14 cellular contexts compared by ENCODE assay signal in genomic region chr5:93604119-93604963, GRCh38. TPM values are rescaled to one million over a fixed set of nuclear protein-coding genes. Genes with fewer than 3 reads are reported as not detected.
DNase-seq lines count a peak whose midpoint lies in the region; ATAC-seq, FAIRE-seq and TF ChIP-seq lines count a peak whose summit lies in the region.
"Had no signal": no experiment of that assay in that cellular context is flagged by ENCODE, and none has a peak within 500 bp of the region (broad histone marks: within the 10 kb centered on the region; RNA-seq: fewer than 3 reads in every experiment).

No MANE protein-coding gene starts in this region.

- no peaks in the 10 kb centered on the region for H3K36me3 ChIP-seq in kidney (ENCODE audit: control insufficient read depth in 1 of 2, insufficient read depth in 2 of 2, low read length in 2 of 2)
- no peaks in the 10 kb centered on the region for H3K36me3 ChIP-seq in stomach
- H3K36me3 ChIP-seq in uterus: no peaks in the 10 kb centered on the region

- no peak for ATAC-seq in HG03460 (IDR thresholded peaks at IDR 0.05; ENCODE audit: unreplicated experiment)

- TF ChIP-seq CTCF in astrocyte of the cerebellum (IDR thresholded peaks at IDR 0.05; ENCODE audit: low read depth, low read length, missing control alignments) (no peak), kidney (IDR thresholded peaks at IDR 0.05; ENCODE audit: borderline replicate concordance, extremely low read depth, insufficient read depth) (no peak), stomach (IDR thresholded peaks at IDR 0.05) (no peak), uterus (IDR thresholded peaks at IDR 0.05) (no peak)

- no peak for TF ChIP-seq EP300 in stomach (IDR thresholded peaks at IDR 0.05)

- DNase-seq in NCI-H748 (lab: John Stamatoyannopoulos, UW; ENCODE audit: unreplicated experiment) (peak; percentile 88), NCI-H748 treated with DMSO at 0.1 percent for 48 hours (lab: John Stamatoyannopoulos, UW) (no peak), astrocyte of the cerebellum (ENCODE audit: low read depth) (no peak), kidney (peak; percentile 83), stomach (no peak), uterus (no peak), NCI-H2196 (lab: John Stamatoyannopoulos, UW; ENCODE audit: unreplicated experiment) (no peak)
- DNase-seq: GOT3, naive B cell, NCI-H2029, SW 1271 had no signal

- H3K9ac ChIP-seq in kidney (ENCODE audit: low read length in 2 of 2): no peak overlapping the region

- intact Hi-C loops in kidney (cut with DNase I) (loop anchor here (10.0 kb wide), 1 partner anchor 200 kb away; no protein-coding TSS in a partner anchor), stomach (cut with DNase I; ENCODE audit: low total_unique reads) (no loop called here), uterus (cut with DNase I; ENCODE audit: low total_unique reads) (no loop called here)

- WGBS in stomach, 5 donors: 8 to 18% (median 11%) methylated on average over 35 to 54 of the region's 54 CpGs

- in situ Hi-C loops in astrocyte of the cerebellum (cut with HindIII; ENCODE audit: low sequenced_read_pairs): no loop called here

- peak overlapping the region; percentile 47 to 61 for H3K27ac ChIP-seq in kidney (ENCODE audit: low read depth in 2 of 2, low read length in 2 of 2)
- peak overlapping the region in 4 of 5 donors; percentile 28 to 74 (median 58) for H3K27ac ChIP-seq in stomach
- H3K27ac ChIP-seq in uterus: no peak overlapping the region
- H3K27ac ChIP-seq: C4-2B, epithelial cell of prostate had no signal

- no peak for FAIRE-seq in kidney (lab: Jason Lieb, UNC)

- H3K4me1 ChIP-seq in kidney (ENCODE audit: control insufficient read depth in 1 of 2, insufficient read depth in 1 of 2, low read depth in 1 of 2, low read length in 2 of 2) (peaks cover 0 to 3% of the 10 kb centered on the region in 2 donors), stomach (peaks cover 0 to 40% (median 20%) of the 10 kb centered on the region in 4 donors), uterus (peaks cover 0 to 4% of the 10 kb centered on the region in 2 donors)

- peak overlapping the region; percentile 35 for H3K4me3 ChIP-seq in astrocyte of the cerebellum (ENCODE audit: low read depth, low read length)
- peak overlapping the region in 1 of 2 donors; percentile 41 for H3K4me3 ChIP-seq in kidney (ENCODE audit: low read length in 2 of 2)
- peak overlapping the region; percentile 25 to 41 (median 34) for H3K4me3 ChIP-seq in stomach
- H3K4me3 ChIP-seq in uterus: peak overlapping the region in 1 of 2 donors; percentile 31

- H3K9me3 ChIP-seq in kidney (ENCODE audit: control insufficient read depth in 1 of 2, low read length in 2 of 2) (no peaks in the 10 kb centered on the region), stomach (no peaks in the 10 kb centered on the region), uterus (no peaks in the 10 kb centered on the region)

- no peak for TF ChIP-seq POLR2A in stomach (IDR thresholded peaks at IDR 0.05)
- TF ChIP-seq POLR2A in uterus (IDR thresholded peaks at IDR 0.05): no peak

- H3K27me3 ChIP-seq in stomach: peaks cover 5 to 100% (median 80%) of the 10 kb centered on the region in 3 donors
- H3K27me3 ChIP-seq in uterus: peaks cover under 1 to 18% of the 10 kb centered on the region in 2 donors

RNA-seq across cellular contexts. Expression of gene NR2F1, which starts 21.3 kb away (rescaled TPM):
- total RNA-seq in kidney (49.5 TPM), stomach (100 to 1,000 TPM in 1 of 5 donors, 10 to 100 TPM in 3, under 1 TPM in 1; 0.87 to 115 (median 20.4) TPM), uterus (10 to 100 TPM; 26.8 to 55.0 (median 40.6) TPM)
- polyA plus RNA-seq in kidney (ENCODE audit: insufficient read depth, low read depth, low replicate concordance) (22.8 TPM), stomach (10 to 100 TPM; 10.7 to 25.7 (median 24.3) TPM)

RNA-seq across cellular contexts. Expression of gene NR2F1-AS1, which starts 23.3 kb away (rescaled TPM):
- total RNA-seq in kidney (13.0 TPM), stomach (10 to 100 TPM in 4 of 5 donors, 1 to 10 TPM in 1; 4.3 to 40.8 (median 15.8) TPM), uterus (10 to 100 TPM in 3 of 4 donors, 1 to 10 TPM in 1; 4.4 to 46.1 (median 19.9) TPM)
- polyA plus RNA-seq in kidney (ENCODE audit: insufficient read depth, low read depth, low replicate concordance) (16.0 TPM), stomach (10 to 100 TPM in 2 of 3 donors, 1 to 10 TPM in 1; 9.7 to 19.6 (median 12.7) TPM)

Comparison
In these comparisons a context has a peak if more than half of its experiments do, and no peak if none do; other contexts are left out.
1. DNase-seq: peak in NCI-H748 (single experiment) and kidney (single experiment); none in NCI-H748 treated with DMSO at 0.1 percent for 48 hours (single experiment), astrocyte of the cerebellum (single experiment), stomach (single experiment), uterus (0 of 2) and NCI-H2196 (single experiment).
2. H3K27ac ChIP-seq: peak in kidney (2 of 2) and stomach (4 of 5); none in uterus (0 of 2).